In genomic region chr4:20622701-20623100, GRCh38 we compare ENCODE assay signal across 29 cellular contexts.
"Had no signal": no experiment of that assay in that cellular context is flagged by ENCODE, and none has a peak within 500 bp of the region (broad histone marks: within the 10 kb centered on the region; RNA-seq: fewer than 3 reads in every experiment).

No MANE protein-coding gene starts in this region.

- DNase-seq: hypothalamus; immature natural killer cell; kidney; left colon; left lung; lower lobe of right lung; mammary epithelial cell; mesenchymal stem cell; naive B cell; natural killer cell; occipital lobe; ovary; right lobe of liver; stimulated activated CD4-positive, alpha-beta T cell treated with anti-CD3 and anti-CD28 coated beads, Interleukin-1b, Interleukin-23, amount 100 ng/mL, for 48 hours; stimulated activated CD4-positive, alpha-beta T cell treated with anti-CD3 and anti-CD28 coated beads, Interleukin-2, amount 100 ng/mL, for 48 hours; stimulated activated CD4-positive, alpha-beta T cell treated with anti-CD3 and anti-CD28 coated beads, Interleukin-4, amount 100 ng/mL, for 4 hours; stimulated activated CD8-positive, alpha-beta memory T cell treated with anti-CD3 and anti-CD28 coated beads, Interleukin-4, amount 100 ng/mL, for 48 hours; stimulated activated naive CD4-positive, alpha-beta T cell treated with Interleukin-2 at 50 U/mL for 16 hours; stomach; testis; thyroid gland; transverse colon; upper lobe of left lung had no signal

- H3K4me3 ChIP-seq: left lung, lower lobe of right lung, ovary, right atrium auricular region, right lobe of liver, smooth muscle cell, stomach, testis, thyroid gland, transverse colon, upper lobe of left lung, vagina had no signal

- H3K4me3 Mint-ChIP-seq: immature natural killer cell; naive B cell; natural killer cell; stimulated activated memory B cell treated with anti-CD40 and anti-IgM and Interleukin-4, amounts not matched to agents 10 μg/mL and 1 μg/mL and 100 μg/mL, for 72 hours had no signal

- H3K27me3 ChIP-seq: left lung, ovary, right atrium auricular region, right lobe of liver, stomach, testis, thyroid gland, transverse colon, upper lobe of left lung, vagina had no signal

- H3K9me3 Mint-ChIP-seq: natural killer cell had no signal

- H3K36me3 Mint-ChIP-seq: naive B cell; natural killer cell; stimulated activated memory B cell treated with anti-CD40 and anti-IgM and Interleukin-4, amounts not matched to agents 10 μg/mL and 1 μg/mL and 100 μg/mL, for 72 hours had no signal

- H3K4me1 Mint-ChIP-seq: stimulated activated memory B cell treated with anti-CD40 and anti-IgM and Interleukin-4, amounts not matched to agents 10 μg/mL and 1 μg/mL and 100 μg/mL, for 72 hours had no signal

- H3K27me3 Mint-ChIP-seq: naive B cell; progenitor cell of endocrine pancreas; stimulated activated memory B cell treated with anti-CD40 and anti-IgM and Interleukin-4, amounts not matched to agents 10 μg/mL and 1 μg/mL and 100 μg/mL, for 72 hours had no signal

- H3K4me1 ChIP-seq: right atrium auricular region, thyroid gland had no signal

- H3K27ac ChIP-seq: left lung, lower lobe of right lung, neutrophil, ovary, right atrium auricular region, right lobe of liver, stomach, testis, thyroid gland, transverse colon, upper lobe of left lung, vagina had no signal

- ATAC-seq: left colon; left lung; lower lobe of right lung; natural killer cell; right lobe of liver; stimulated activated memory B cell treated with anti-CD40 and anti-IgM and Interleukin-4, amounts not matched to agents 10 μg/mL and 1 μg/mL and 100 μg/mL, for 72 hours had no signal

- H3K36me3 ChIP-seq: left lung, lower lobe of right lung, neutrophil, ovary, right atrium auricular region, right lobe of liver, thyroid gland, transverse colon, upper lobe of left lung, vagina had no signal

- H3K27ac Mint-ChIP-seq: immature natural killer cell; naive B cell; natural killer cell; progenitor cell of endocrine pancreas; stimulated activated memory B cell treated with anti-CD40 and anti-IgM and Interleukin-4, amounts not matched to agents 10 μg/mL and 1 μg/mL and 100 μg/mL, for 72 hours had no signal

- H3K9me3 ChIP-seq: left lung, lower lobe of right lung, neutrophil, ovary, right atrium auricular region, right lobe of liver, stomach, testis, thyroid gland, transverse colon, upper lobe of left lung, vagina had no signal
